ENCODE assay signal across 11 cellular contexts in genomic region chr15:62569460-62570404, GRCh38.
DNase-seq lines count a peak whose midpoint lies in the region; ATAC-seq and TF ChIP-seq lines count a peak whose summit lies in the region.
"Had no signal": no experiment of that assay in that cellular context is flagged by ENCODE, and none has a peak within 500 bp of the region (broad histone marks: within the 10 kb centered on the region; RNA-seq: fewer than 3 reads in every experiment).

No MANE protein-coding gene starts in this region.

- H3K9me2 ChIP-seq in SK-N-SH: no peaks in the 10 kb centered on the region

- no peaks in the 10 kb centered on the region for H3K36me3 ChIP-seq in SK-N-SH (replicated peaks in 1 of 2; ENCODE audit: control insufficient read depth in 1 of 2, insufficient read depth in 2 of 2, low read length in 1 of 2)
- H3K36me3 ChIP-seq: BLaER1 had no signal

- no peak overlapping the region for H3K27ac ChIP-seq in SK-N-SH (ENCODE audit: low read depth in 2 of 2, low read length in 1 of 2)
- H3K27ac ChIP-seq: BLaER1, HL-60 had no signal

- TF ChIP-seq RAD21 in SK-N-SH (IDR thresholded peaks at IDR 0.05; ENCODE audit: low read length): no peak

- H4K20me1 ChIP-seq in SK-N-SH (ENCODE audit: insufficient read depth): no peaks in the 10 kb centered on the region
- H4K20me1 ChIP-seq: BLaER1 had no signal

- H3K4me2 ChIP-seq in SK-N-SH: no peak overlapping the region
- H3K4me2 ChIP-seq: BLaER1 had no signal

- CTCF ChIA-PET in SK-N-SH (lab: Yijun Ruan, JAX): interaction anchor here (0.8 to 2.0 kb wide), 2 partner anchors 172 to 225 kb away, joined by 3 to 6 read pairs; no protein-coding TSS in a partner anchor

- no peak for ATAC-seq in SK-N-SH treated with all-trans-retinoic acid at 6 μM for 48 hours
- ATAC-seq in GM21381 (IDR thresholded peaks at IDR 0.05; ENCODE audit: unreplicated experiment): no peak
- ATAC-seq: activated naive CD4-positive, alpha-beta T cell treated with anti-CD3 and anti-CD28 coated beads, Interleukin-2, amount 50 U/mL, for 72 hours had no signal

- H3K27me3 ChIP-seq in SK-N-SH (ENCODE audit: insufficient read depth): no peaks in the 10 kb centered on the region
- H3K27me3 ChIP-seq: BLaER1 had no signal

- no peak overlapping the region for H3K4me3 ChIP-seq in SK-N-SH (ENCODE audit: low read depth in 2 of 2, low read length in 1 of 2)
- H3K4me3 ChIP-seq: BLaER1 had no signal

- peak; percentile 25 for DNase-seq in SK-N-SH
- DNase-seq in SHP77 (lab: John Stamatoyannopoulos, UW): peak; percentile 91 to 96
- DNase-seq in hepatic stellate cell (ENCODE audit: low spot score): peak; percentile 60
- DNase-seq in ureter (ENCODE audit: low spot score): peak; percentile 67
- DNase-seq in ecto neural progenitor cell (ENCODE audit: low spot score): no peak
- no peak for DNase-seq in activated naive CD4-positive, alpha-beta T cell treated with Interleukin-2 at 50 U/mL for 16 hours

- no peak for TF ChIP-seq CTCF in SK-N-SH (IDR thresholded peaks at IDR 0.05)

- peaks cover 0 to 2% of the 10 kb centered on the region in 2 experiments; a peak in 1 of 4 replicates for H3K4me1 ChIP-seq in SK-N-SH (ENCODE audit: control insufficient read depth in 1 of 2, insufficient read depth in 2 of 2, low read depth in 1 of 2, low read length in 1 of 2)

- no peak overlapping the region for H2AFZ ChIP-seq in SK-N-SH (ENCODE audit: low read depth)

- H3K9me3 ChIP-seq in SK-N-SH: no peaks in the 10 kb centered on the region
- H3K9me3 ChIP-seq: BLaER1 had no signal

- H3K9ac ChIP-seq in SK-N-SH: no peak overlapping the region
- H3K9ac ChIP-seq: BLaER1 had no signal

- POLR2A ChIA-PET in SK-N-SH (lab: Yijun Ruan, JAX): no interaction called here

- H3K79me2 ChIP-seq in SK-N-SH (ENCODE audit: insufficient read depth): no peaks in the 10 kb centered on the region

- no peaks in the 10 kb centered on the region for H3F3A ChIP-seq in SK-N-SH (replicated peaks; ENCODE audit: insufficient read depth)

- no peak for TF ChIP-seq EP300 in SK-N-SH (IDR thresholded peaks at IDR 0.05; ENCODE audit: borderline replicate concordance in 1 of 2, low read depth in 1 of 2, low read length in 1 of 2)

- WGBS in SK-N-SH (ENCODE audit: low lambda C conversion rate): 60% methylated on average over 11 of the region's 14 CpGs

TF ChIP-seq in SK-N-SH, 30 proteins besides CTCF, POLR2A, EP300 and RAD21:
- TF ChIP-seq TCF12 (IDR thresholded peaks at IDR 0.05) (no peak), USF1 (IDR thresholded peaks at IDR 0.05; ENCODE audit: borderline replicate concordance, low read depth) (no peak), NFIC (IDR thresholded peaks at IDR 0.05; ENCODE audit: borderline replicate concordance) (peak; percentile 37; the same call in 1 of the 2 replicates), CHD2 (IDR thresholded peaks at IDR 0.05; ENCODE audit: low read length, partially characterized antibody) (no peak)

TF ChIP-seq in SK-N-SH treated with all-trans-retinoic acid at 6 μM for 48 hours, 23 proteins besides CTCF, POLR2A, EP300 and RAD21:
- TF ChIP-seq TCF4 (CRISPR knock-in tag; IDR thresholded peaks at IDR 0.05; ENCODE audit: borderline replicate concordance) (no peak), ZFP30 (CRISPR knock-in tag; IDR thresholded peaks at IDR 0.05) (no peak), POU6F1 (CRISPR knock-in tag; IDR thresholded peaks at IDR 0.05; ENCODE audit: borderline replicate concordance, low read depth) (no peak), TSHZ2 (CRISPR knock-in tag; IDR thresholded peaks at IDR 0.05) (no peak), BACH2 (CRISPR knock-in tag; IDR thresholded peaks at IDR 0.05; ENCODE audit: borderline replicate concordance) (no peak), ZNF8 (CRISPR knock-in tag; IDR thresholded peaks at IDR 0.05) (no peak), PATZ1 (CRISPR knock-in tag; IDR thresholded peaks at IDR 0.05; ENCODE audit: borderline replicate concordance) (no peak), PPARA (CRISPR knock-in tag; IDR thresholded peaks at IDR 0.05; ENCODE audit: borderline replicate concordance) (no peak), CSDC2 (CRISPR knock-in tag; IDR thresholded peaks at IDR 0.05) (no peak), ESRRG (CRISPR knock-in tag; IDR thresholded peaks at IDR 0.05) (no peak), RARB (CRISPR knock-in tag; IDR thresholded peaks at IDR 0.05) (no peak), ISL1 (CRISPR knock-in tag; IDR thresholded peaks at IDR 0.05) (no peak), TOX (CRISPR knock-in tag; IDR thresholded peaks at IDR 0.05; ENCODE audit: borderline replicate concordance) (no peak), GLIS3 (CRISPR knock-in tag; IDR thresholded peaks at IDR 0.05) (no peak), ZNF70 (CRISPR knock-in tag; IDR thresholded peaks at IDR 0.05) (no peak), ZNF565 (CRISPR knock-in tag; conservative IDR thresholded peaks at IDR 0.05; ENCODE audit: low read depth) (no peak), CSRNP3 (CRISPR knock-in tag; IDR thresholded peaks at IDR 0.05) (no peak)

Comparison
In these comparisons a context has a peak if more than half of its experiments do, and no peak if none do; other contexts are left out.
1. DNase-seq: peak in SK-N-SH (single experiment), SHP77 (2 of 2), hepatic stellate cell (single experiment) and ureter (single experiment); none in ecto neural progenitor cell (single experiment) and activated naive CD4-positive, alpha-beta T cell treated with Interleukin-2 at 50 U/mL for 16 hours (single experiment).